1 cellular context compared by ENCODE assay signal in the genomic region with DNA sequence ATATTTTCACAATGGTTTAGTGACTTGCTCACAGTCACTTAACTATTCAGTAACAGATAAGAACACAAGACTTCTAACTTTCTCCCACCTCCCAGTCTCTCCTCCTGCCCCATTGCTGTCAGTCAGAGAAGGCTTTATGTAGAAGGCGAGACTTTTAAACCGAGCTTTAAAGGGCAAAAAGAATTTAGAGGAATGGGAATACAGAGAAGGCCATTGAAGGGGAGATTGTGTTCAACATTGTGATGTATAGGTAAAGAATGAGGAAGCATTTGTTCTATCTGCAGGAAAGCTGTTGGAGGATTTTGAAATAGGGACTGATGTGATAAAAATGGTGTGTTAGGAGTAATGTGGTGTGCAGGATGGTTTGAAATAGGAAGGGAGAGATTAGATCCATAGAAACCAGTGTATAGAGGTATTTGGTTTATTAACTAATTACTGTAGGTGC.
TF ChIP-seq lines count a peak whose summit lies in the region.

No MANE protein-coding gene starts in this region.

TF ChIP-seq in K562, 482 proteins besides CTCF, POLR2A, EP300 and RAD21 (continues in another document):
- TF ChIP-seq, protein P1, sequence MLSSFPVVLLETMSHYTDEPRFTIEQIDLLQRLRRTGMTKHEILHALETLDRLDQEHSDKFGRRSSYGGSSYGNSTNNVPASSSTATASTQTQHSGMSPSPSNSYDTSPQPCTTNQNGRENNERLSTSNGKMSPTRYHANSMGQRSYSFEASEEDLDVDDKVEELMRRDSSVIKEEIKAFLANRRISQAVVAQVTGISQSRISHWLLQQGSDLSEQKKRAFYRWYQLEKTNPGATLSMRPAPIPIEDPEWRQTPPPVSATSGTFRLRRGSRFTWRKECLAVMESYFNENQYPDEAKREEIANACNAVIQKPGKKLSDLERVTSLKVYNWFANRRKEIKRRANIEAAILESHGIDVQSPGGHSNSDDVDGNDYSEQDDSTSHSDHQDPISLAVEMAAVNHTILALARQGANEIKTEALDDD (IDR thresholded peaks at IDR 0.05) = peak; percentile 82
- TF ChIP-seq PHB2 (IDR thresholded peaks at IDR 0.05; ENCODE audit: low read depth) (no peak), ZNF316 (IDR thresholded peaks at IDR 0.05) (peak; percentile 81), BRF1 (IDR thresholded peaks at IDR 0.05; ENCODE audit: borderline replicate concordance, extremely low read depth, insufficient read length) (no peak), MTA3 (IDR thresholded peaks at IDR 0.05; ENCODE audit: borderline replicate concordance) (no peak), ZBTB8A (IDR thresholded peaks at IDR 0.05; ENCODE audit: partially characterized antibody) (no peak), KDM5B (IDR thresholded peaks at IDR 0.05; ENCODE audit: insufficient replicate concordance, low read depth, low read length) (no peak), ZNF79 (CRISPR knock-in tag; IDR thresholded peaks at IDR 0.05; ENCODE audit: low read depth) (no peak), BRD4 (IDR thresholded peaks at IDR 0.05) (no peak), ZFP30 (CRISPR knock-in tag; IDR thresholded peaks at IDR 0.05; ENCODE audit: borderline replicate concordance) (no peak), SOX6 (IDR thresholded peaks at IDR 0.05) (peak; percentile 66; the same call in 1 of the 2 replicates), SAP30 (IDR thresholded peaks at IDR 0.05; ENCODE audit: borderline replicate concordance, insufficient read depth, low read depth, low read length, poor library complexity, severe bottlenecking) (no peak), GATAD2A (IDR thresholded peaks at IDR 0.05) (no peak), TEAD2 (tag; IDR thresholded peaks at IDR 0.05) (no peak), ADNP (tag; IDR thresholded peaks at IDR 0.05) (0 out of 2 replicates have a peak, but pooled peaks have one; percentile 1), MBD2 (IDR thresholded peaks at IDR 0.05; ENCODE audit: borderline replicate concordance, low read depth) (no peak), POLR2AphosphoS5 (IDR thresholded peaks at IDR 0.05; ENCODE audit: control insufficient read depth, insufficient read depth, low read depth, low read length) (no peak), SIN3A (IDR thresholded peaks at IDR 0.05; ENCODE audit: borderline replicate concordance in 2 of 2, control insufficient read depth in 1 of 2, low read depth in 2 of 2, low read length in 2 of 2) (no peak), NR2F6 (CRISPR knock-in tag; IDR thresholded peaks at IDR 0.05) (no peak), ZNF239 (CRISPR knock-in tag; IDR thresholded peaks at IDR 0.05) (no peak), MYC (IDR thresholded peaks at IDR 0.05; ENCODE audit: low read depth, low read length) (no peak), MYC (CRISPR knock-in tag; IDR thresholded peaks at IDR 0.05; ENCODE audit: borderline replicate concordance, low read depth) (no peak), LCOR (CRISPR knock-in tag; IDR thresholded peaks at IDR 0.05) (no peak), MEIS2 (IDR thresholded peaks at IDR 0.05; ENCODE audit: partially characterized antibody) (peak; percentile 19), KDM2B (CRISPR knock-in tag; IDR thresholded peaks at IDR 0.05) (no peak), ZNF174 (CRISPR knock-in tag; IDR thresholded peaks at IDR 0.05) (no peak), RBM34 (IDR thresholded peaks at IDR 0.05; ENCODE audit: borderline replicate concordance, insufficient read depth, low read length) (no peak), KLF6 (CRISPR knock-in tag; IDR thresholded peaks at IDR 0.05; ENCODE audit: borderline replicate concordance) (no peak), DPF2 (IDR thresholded peaks at IDR 0.05) (no peak; the same call in 1 of the 2 replicates), KAT7 (CRISPR knock-in tag; IDR thresholded peaks at IDR 0.05; ENCODE audit: borderline replicate concordance) (no peak), ZNF3 (CRISPR knock-in tag; IDR thresholded peaks at IDR 0.05) (no peak)
- TF ChIP-seq, protein P2, sequence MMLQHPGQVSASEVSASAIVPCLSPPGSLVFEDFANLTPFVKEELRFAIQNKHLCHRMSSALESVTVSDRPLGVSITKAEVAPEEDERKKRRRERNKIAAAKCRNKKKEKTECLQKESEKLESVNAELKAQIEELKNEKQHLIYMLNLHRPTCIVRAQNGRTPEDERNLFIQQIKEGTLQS (IDR thresholded peaks at IDR 0.05) = no peak
- TF ChIP-seq, protein P2 (CRISPR knock-in tag; conservative IDR thresholded peaks at IDR 0.05) = no peak
- TF ChIP-seq, protein P3, sequence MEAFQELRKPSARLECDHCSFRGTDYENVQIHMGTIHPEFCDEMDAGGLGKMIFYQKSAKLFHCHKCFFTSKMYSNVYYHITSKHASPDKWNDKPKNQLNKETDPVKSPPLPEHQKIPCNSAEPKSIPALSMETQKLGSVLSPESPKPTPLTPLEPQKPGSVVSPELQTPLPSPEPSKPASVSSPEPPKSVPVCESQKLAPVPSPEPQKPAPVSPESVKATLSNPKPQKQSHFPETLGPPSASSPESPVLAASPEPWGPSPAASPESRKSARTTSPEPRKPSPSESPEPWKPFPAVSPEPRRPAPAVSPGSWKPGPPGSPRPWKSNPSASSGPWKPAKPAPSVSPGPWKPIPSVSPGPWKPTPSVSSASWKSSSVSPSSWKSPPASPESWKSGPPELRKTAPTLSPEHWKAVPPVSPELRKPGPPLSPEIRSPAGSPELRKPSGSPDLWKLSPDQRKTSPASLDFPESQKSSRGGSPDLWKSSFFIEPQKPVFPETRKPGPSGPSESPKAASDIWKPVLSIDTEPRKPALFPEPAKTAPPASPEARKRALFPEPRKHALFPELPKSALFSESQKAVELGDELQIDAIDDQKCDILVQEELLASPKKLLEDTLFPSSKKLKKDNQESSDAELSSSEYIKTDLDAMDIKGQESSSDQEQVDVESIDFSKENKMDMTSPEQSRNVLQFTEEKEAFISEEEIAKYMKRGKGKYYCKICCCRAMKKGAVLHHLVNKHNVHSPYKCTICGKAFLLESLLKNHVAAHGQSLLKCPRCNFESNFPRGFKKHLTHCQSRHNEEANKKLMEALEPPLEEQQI (IDR thresholded peaks at IDR 0.05) = no peak
- TF ChIP-seq, protein P4, sequence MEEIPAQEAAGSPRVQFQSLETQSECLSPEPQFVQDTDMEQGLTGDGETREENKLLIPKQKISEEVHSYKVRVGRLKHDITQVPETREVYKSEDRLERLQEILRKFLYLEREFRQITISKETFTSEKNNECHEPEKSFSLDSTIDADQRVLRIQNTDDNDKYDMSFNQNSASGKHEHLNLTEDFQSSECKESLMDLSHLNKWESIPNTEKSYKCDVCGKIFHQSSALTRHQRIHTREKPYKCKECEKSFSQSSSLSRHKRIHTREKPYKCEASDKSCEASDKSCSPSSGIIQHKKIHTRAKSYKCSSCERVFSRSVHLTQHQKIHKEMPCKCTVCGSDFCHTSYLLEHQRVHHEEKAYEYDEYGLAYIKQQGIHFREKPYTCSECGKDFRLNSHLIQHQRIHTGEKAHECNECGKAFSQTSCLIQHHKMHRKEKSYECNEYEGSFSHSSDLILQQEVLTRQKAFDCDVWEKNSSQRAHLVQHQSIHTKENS (CRISPR knock-in tag; IDR thresholded peaks at IDR 0.05) = no peak
- TF ChIP-seq, protein P5, sequence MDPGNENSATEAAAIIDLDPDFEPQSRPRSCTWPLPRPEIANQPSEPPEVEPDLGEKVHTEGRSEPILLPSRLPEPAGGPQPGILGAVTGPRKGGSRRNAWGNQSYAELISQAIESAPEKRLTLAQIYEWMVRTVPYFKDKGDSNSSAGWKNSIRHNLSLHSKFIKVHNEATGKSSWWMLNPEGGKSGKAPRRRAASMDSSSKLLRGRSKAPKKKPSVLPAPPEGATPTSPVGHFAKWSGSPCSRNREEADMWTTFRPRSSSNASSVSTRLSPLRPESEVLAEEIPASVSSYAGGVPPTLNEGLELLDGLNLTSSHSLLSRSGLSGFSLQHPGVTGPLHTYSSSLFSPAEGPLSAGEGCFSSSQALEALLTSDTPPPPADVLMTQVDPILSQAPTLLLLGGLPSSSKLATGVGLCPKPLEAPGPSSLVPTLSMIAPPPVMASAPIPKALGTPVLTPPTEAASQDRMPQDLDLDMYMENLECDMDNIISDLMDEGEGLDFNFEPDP (CRISPR knock-in tag; IDR thresholded peaks at IDR 0.05) = no peak
- TF ChIP-seq, protein P6, sequence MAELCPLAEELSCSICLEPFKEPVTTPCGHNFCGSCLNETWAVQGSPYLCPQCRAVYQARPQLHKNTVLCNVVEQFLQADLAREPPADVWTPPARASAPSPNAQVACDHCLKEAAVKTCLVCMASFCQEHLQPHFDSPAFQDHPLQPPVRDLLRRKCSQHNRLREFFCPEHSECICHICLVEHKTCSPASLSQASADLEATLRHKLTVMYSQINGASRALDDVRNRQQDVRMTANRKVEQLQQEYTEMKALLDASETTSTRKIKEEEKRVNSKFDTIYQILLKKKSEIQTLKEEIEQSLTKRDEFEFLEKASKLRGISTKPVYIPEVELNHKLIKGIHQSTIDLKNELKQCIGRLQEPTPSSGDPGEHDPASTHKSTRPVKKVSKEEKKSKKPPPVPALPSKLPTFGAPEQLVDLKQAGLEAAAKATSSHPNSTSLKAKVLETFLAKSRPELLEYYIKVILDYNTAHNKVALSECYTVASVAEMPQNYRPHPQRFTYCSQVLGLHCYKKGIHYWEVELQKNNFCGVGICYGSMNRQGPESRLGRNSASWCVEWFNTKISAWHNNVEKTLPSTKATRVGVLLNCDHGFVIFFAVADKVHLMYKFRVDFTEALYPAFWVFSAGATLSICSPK (IDR thresholded peaks at IDR 0.05; ENCODE audit: borderline replicate concordance) = no peak
- TF ChIP-seq, protein P7, sequence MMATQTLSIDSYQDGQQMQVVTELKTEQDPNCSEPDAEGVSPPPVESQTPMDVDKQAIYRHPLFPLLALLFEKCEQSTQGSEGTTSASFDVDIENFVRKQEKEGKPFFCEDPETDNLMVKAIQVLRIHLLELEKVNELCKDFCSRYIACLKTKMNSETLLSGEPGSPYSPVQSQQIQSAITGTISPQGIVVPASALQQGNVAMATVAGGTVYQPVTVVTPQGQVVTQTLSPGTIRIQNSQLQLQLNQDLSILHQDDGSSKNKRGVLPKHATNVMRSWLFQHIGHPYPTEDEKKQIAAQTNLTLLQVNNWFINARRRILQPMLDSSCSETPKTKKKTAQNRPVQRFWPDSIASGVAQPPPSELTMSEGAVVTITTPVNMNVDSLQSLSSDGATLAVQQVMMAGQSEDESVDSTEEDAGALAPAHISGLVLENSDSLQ (IDR thresholded peaks at IDR 0.05) = peak; percentile 91
- TF ChIP-seq, protein P8, sequence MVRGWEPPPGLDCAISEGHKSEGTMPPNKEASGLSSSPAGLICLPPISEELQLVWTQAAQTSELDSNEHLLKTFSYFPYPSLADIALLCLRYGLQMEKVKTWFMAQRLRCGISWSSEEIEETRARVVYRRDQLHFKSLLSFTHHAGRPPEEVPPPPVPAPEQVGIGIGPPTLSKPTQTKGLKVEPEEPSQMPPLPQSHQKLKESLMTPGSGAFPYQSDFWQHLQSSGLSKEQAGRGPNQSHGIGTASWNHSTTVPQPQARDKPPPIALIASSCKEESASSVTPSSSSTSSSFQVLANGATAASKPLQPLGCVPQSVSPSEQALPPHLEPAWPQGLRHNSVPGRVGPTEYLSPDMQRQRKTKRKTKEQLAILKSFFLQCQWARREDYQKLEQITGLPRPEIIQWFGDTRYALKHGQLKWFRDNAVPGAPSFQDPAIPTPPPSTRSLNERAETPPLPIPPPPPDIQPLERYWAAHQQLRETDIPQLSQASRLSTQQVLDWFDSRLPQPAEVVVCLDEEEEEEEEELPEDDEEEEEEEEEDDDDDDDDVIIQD (CRISPR knock-in tag; IDR thresholded peaks at IDR 0.05) = no peak
- TF ChIP-seq, protein P9, sequence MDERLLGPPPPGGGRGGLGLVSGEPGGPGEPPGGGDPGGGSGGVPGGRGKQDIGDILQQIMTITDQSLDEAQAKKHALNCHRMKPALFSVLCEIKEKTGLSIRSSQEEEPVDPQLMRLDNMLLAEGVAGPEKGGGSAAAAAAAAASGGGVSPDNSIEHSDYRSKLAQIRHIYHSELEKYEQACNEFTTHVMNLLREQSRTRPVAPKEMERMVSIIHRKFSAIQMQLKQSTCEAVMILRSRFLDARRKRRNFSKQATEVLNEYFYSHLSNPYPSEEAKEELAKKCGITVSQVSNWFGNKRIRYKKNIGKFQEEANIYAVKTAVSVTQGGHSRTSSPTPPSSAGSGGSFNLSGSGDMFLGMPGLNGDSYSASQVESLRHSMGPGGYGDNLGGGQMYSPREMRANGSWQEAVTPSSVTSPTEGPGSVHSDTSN (CRISPR knock-in tag; IDR thresholded peaks at IDR 0.05; ENCODE audit: low read depth) = no peak
- TF ChIP-seq, protein P9 (tag; conservative IDR thresholded peaks at IDR 0.05; ENCODE audit: low read depth) = 0 out of 2 replicates have a peak, but pooled peaks have one; percentile 18
- TF ChIP-seq, protein P10, sequence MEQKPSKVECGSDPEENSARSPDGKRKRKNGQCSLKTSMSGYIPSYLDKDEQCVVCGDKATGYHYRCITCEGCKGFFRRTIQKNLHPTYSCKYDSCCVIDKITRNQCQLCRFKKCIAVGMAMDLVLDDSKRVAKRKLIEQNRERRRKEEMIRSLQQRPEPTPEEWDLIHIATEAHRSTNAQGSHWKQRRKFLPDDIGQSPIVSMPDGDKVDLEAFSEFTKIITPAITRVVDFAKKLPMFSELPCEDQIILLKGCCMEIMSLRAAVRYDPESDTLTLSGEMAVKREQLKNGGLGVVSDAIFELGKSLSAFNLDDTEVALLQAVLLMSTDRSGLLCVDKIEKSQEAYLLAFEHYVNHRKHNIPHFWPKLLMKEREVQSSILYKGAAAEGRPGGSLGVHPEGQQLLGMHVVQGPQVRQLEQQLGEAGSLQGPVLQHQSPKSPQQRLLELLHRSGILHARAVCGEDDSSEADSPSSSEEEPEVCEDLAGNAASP (IDR thresholded peaks at IDR 0.05) = no peak
- TF ChIP-seq, protein P11, sequence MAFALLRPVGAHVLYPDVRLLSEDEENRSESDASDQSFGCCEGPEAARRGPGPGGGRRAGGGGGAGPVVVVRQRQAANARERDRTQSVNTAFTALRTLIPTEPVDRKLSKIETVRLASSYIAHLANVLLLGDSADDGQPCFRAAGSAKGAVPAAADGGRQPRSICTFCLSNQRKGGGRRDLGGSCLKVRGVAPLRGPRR (CRISPR knock-in tag; IDR thresholded peaks at IDR 0.05) = no peak
